ENCODE assay signal across 12 cellular contexts in the genomic region with DNA sequence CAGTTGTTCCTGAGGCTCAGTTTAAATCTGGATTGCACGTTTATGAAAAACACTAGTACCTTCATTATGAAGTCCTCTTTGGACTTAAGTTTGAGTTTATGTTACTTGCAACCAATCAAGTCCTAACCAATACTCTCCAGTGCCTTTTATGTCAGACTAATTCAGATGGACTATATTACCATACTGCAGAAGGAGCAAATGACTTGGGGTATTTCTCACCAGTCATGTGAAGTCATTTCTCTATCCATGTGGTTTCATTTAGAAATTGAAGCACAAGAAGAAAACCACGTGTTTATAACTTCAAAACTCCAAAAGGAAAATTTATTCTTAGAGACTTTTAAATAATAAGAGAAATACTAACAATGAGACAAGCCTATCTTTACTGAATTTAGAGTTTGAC.
"Had no signal": no experiment of that assay in that cellular context is flagged by ENCODE, and none has a peak within 500 bp of the region (broad histone marks: within the 10 kb centered on the region; RNA-seq: fewer than 3 reads in every experiment).

No MANE protein-coding gene starts in this region.

- DNase-seq: activated CD4-positive, alpha-beta memory T cell treated with anti-CD3 and anti-CD28 coated beads, Interleukin-2, amount 10 ng/mL, durations not matched to agents 7 days and 5 days; activated CD4-positive, alpha-beta T cell treated with anti-CD3 and anti-CD28 coated beads for 36 hours; activated naive CD4-positive, alpha-beta T cell treated with Interleukin-2 at 50 U/mL for 16 hours; hippocampal formation; left ventricle myocardium superior; mesendoderm; tibial artery; WERI-Rb-1 had no signal

- H3K27me3 ChIP-seq: cardiac muscle cell, vagina had no signal

- H3K9me3 ChIP-seq: esophagus muscularis mucosa, tibial artery, vagina had no signal

- H3K4me1 ChIP-seq: esophagus muscularis mucosa, tibial artery, vagina had no signal

- H3K36me3 ChIP-seq: cardiac muscle cell, esophagus muscularis mucosa, tibial artery, vagina, WERI-Rb-1 had no signal

- H3K4me3 ChIP-seq: cardiac muscle cell, esophagus muscularis mucosa, tibial artery, vagina had no signal

- H3K27ac ChIP-seq: cardiac muscle cell, esophagus muscularis mucosa, tibial artery, vagina, WERI-Rb-1 had no signal

- ATAC-seq: activated CD4-positive, alpha-beta T cell treated with anti-CD3 and anti-CD28 coated beads for 36 hours; left ventricle myocardium superior; stimulated activated memory B cell treated with anti-CD40 and anti-IgM and Interleukin-4, amounts not matched to agents 10 μg/mL and 1 μg/mL and 100 μg/mL, for 72 hours had no signal
